Comparison of ENCODE assay signal across 8 cellular contexts in genomic region chr2:68832161-68832869, GRCh38. TPM values are rescaled to one million over a fixed set of nuclear protein-coding genes. Genes with fewer than 3 reads are reported as not detected.
DNase-seq lines count a peak whose midpoint lies in the region; ATAC-seq, FAIRE-seq and TF ChIP-seq lines count a peak whose summit lies in the region.

No MANE protein-coding gene starts in this region.

- TF ChIP-seq CTCF in CD14-positive monocyte (IDR thresholded peaks at IDR 0.05), result no peak
- TF ChIP-seq CTCF in fibroblast of mammary gland (conservative IDR thresholded peaks at IDR 0.05; ENCODE audit: control insufficient read depth, insufficient read depth, low read depth, low read length), result no peak
- no peak for TF ChIP-seq CTCF in parathyroid adenoma (IDR thresholded peaks at IDR 0.05)

- H3K27ac ChIP-seq in parathyroid adenoma, result peak overlapping the region; percentile 65

- no peaks in the 10 kb centered on the region for H3K79me2 ChIP-seq in parathyroid adenoma

- POLR2A ChIA-PET in HEK293T (lab: Yijun Ruan, JAX), result no interaction called here

- H3K4me1 ChIP-seq in parathyroid adenoma, result peaks cover 6% of the 10 kb centered on the region

- H3K27me3 ChIP-seq in parathyroid adenoma (ENCODE audit: control insufficient read depth, insufficient read depth, low read length), result no peaks in the 10 kb centered on the region

- no peak for FAIRE-seq in HTR-8/SVneo (lab: Jason Lieb, UNC)

- H3K4me3 ChIP-seq in fibroblast of mammary gland (ENCODE audit: control insufficient read depth, low read depth, low read length), result no peak overlapping the region
- no peak overlapping the region for H3K4me3 ChIP-seq in parathyroid adenoma (ENCODE audit: low read depth, low read length)

- H3K9me3 ChIP-seq in parathyroid adenoma (ENCODE audit: control insufficient read depth, low read length), result no peaks in the 10 kb centered on the region

- no peak overlapping the region for H3K4me2 ChIP-seq in parathyroid adenoma (ENCODE audit: low read length)

- peak overlapping the region; percentile 24 to 42 for H3K4me3 Mint-ChIP-seq in CD14-positive monocyte

- H3K36me3 Mint-ChIP-seq in CD14-positive monocyte, result peaks cover 7 to 21% of the 10 kb centered on the region in 2 donors

- peak; percentile 57 for ATAC-seq in GM21390 (IDR thresholded peaks at IDR 0.05; ENCODE audit: unreplicated experiment)

- no peaks in the 10 kb centered on the region for H3K27me3 Mint-ChIP-seq in CD14-positive monocyte (ENCODE audit: low read depth in 3 of 3)

- peak overlapping the region; percentile 10 for H2AFZ ChIP-seq in parathyroid adenoma

- intact Hi-C loops in CD14-positive monocyte (cut with micrococcal nuclease), result loop anchor here in 1 of 2 donors (5.0 kb wide), 3 partner anchors 35 to 365 kb away; partner anchors contain the start of genes APLF and FBXO48

- H3K27ac Mint-ChIP-seq in CD14-positive monocyte, result peak overlapping the region; percentile 99 to 100 (median 99)

- H3K36me3 ChIP-seq in parathyroid adenoma (ENCODE audit: control insufficient read depth, insufficient read depth, low read length), result no peaks in the 10 kb centered on the region

- peaks cover 95% of the 10 kb centered on the region for H3K4me1 Mint-ChIP-seq in CD14-positive monocyte

- H3K9me3 Mint-ChIP-seq in CD14-positive monocyte, result no peaks in the 10 kb centered on the region

- CTCF ChIA-PET in HEK293T (lab: Yijun Ruan, JAX), result no interaction called here

- no peak overlapping the region for H3K9ac ChIP-seq in parathyroid adenoma

- peak; percentile 96 for DNase-seq in CD14-positive monocyte (ENCODE audit: low spot score)
- peak; percentile 15 for DNase-seq in HTR-8/SVneo (ENCODE audit: insufficient read length, low spot score)
- DNase-seq in activated CD8-positive, alpha-beta memory T cell treated with anti-CD3 and anti-CD28 coated beads for 4 hours (ENCODE audit: low read depth in 2 of 2), result peak; percentile 26 to 45
- peak; percentile 73 for DNase-seq in fibroblast of mammary gland (ENCODE audit: low read depth)
- DNase-seq in SHP77 treated with DMSO at 0.1 percent for 48 hours (lab: John Stamatoyannopoulos, UW), result no peak
- no peak for DNase-seq in HEK293T (ENCODE audit: extremely low spot score)

TF ChIP-seq in HEK293T, 16 proteins besides CTCF, POLR2A, EP300 and RAD21:
- TF ChIP-seq ELF4 (IDR thresholded peaks at IDR 0.05), result no peak
- no peak for TF ChIP-seq ARNT (IDR thresholded peaks at IDR 0.05)
- no peak for TF ChIP-seq SUZ12 (IDR thresholded peaks at IDR 0.05)

RNA-seq across cellular contexts. Expression of gene BMP10, which starts 38.9 kb away (rescaled TPM):
- polyA plus RNA-seq in CD14-positive monocyte, result not detected

Comparison
In these comparisons a context has a peak if more than half of its experiments do, and no peak if none do; other contexts are left out.
1. DNase-seq: peak in CD14-positive monocyte (single experiment), HTR-8/SVneo (single experiment), activated CD8-positive, alpha-beta memory T cell treated with anti-CD3 and anti-CD28 coated beads for 4 hours (2 of 2) and fibroblast of mammary gland (single experiment); none in SHP77 treated with DMSO at 0.1 percent for 48 hours (single experiment) and HEK293T (single experiment).